25 cellular contexts compared by ENCODE assay signal in the genomic region with DNA sequence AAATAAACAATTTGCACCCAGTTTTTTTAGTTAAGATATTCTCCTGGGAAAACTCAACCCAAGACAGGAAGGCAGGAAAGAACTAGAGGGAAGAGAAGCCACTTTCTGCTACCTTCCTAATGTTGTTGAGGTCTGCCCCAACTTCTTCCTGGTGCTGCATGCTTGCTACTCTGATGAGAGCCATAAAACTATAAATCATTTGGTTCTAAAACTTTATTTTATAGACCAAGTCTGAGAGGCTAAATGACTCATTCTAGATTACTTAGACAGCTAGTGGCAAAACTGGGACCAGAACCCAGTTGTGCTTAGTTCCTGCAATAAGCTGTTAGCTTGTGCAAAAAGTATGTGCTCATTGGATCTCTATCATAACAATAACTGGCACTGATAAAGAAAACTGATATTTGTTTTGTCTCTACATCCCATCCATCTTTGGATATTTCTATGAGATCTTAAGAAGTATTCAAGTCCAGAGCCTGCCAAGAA.
DNase-seq lines count a peak whose midpoint lies in the region; FAIRE-seq and TF ChIP-seq lines count a peak whose summit lies in the region.
"Had no signal": no experiment of that assay in that cellular context is flagged by ENCODE, and none has a peak within 500 bp of the region (broad histone marks: within the 10 kb centered on the region; RNA-seq: fewer than 3 reads in every experiment).

No MANE protein-coding gene starts in this region.

- FAIRE-seq in small intestine (lab: Jason Lieb, UNC) = no peak
- FAIRE-seq: A204.1, G401.6, GM12878, GM19239, HTR-8/SVneo, K562 had no signal

- H3K9me3 ChIP-seq in GM23248 (ENCODE audit: low read depth) = no peaks in the 10 kb centered on the region
- no peaks in the 10 kb centered on the region for H3K9me3 ChIP-seq in small intestine (ENCODE audit: control insufficient read depth, low read depth)
- H3K9me3 ChIP-seq in adrenal gland (replicated peaks in 1 of 3) = no peaks in the 10 kb centered on the region

- H3K4me3 ChIP-seq in GM23248 = no peak overlapping the region
- H3K4me3 ChIP-seq in fibroblast of the aortic adventitia (ENCODE audit: low read depth, low read length) = no peak overlapping the region
- H3K4me3 ChIP-seq in small intestine (ENCODE audit: low read depth in 1 of 2, low read length in 2 of 2) = no peak overlapping the region
- no peak overlapping the region for H3K4me3 ChIP-seq in adrenal gland
- H3K4me3 ChIP-seq: BLaER1 treated with 17β-estradiol and CSF1 and Interleukin-3, amounts not matched to agents 10 nM and 100 nM; GM12878; GM23338; K562 had no signal

- no peaks in the 10 kb centered on the region for H3K36me3 ChIP-seq in GM23248 (ENCODE audit: low read depth)
- H3K36me3 ChIP-seq in small intestine (ENCODE audit: control insufficient read depth in 2 of 2, insufficient read depth in 2 of 2, low read length in 2 of 2) = no peaks in the 10 kb centered on the region
- no peaks in the 10 kb centered on the region for H3K36me3 ChIP-seq in adrenal gland (replicated peaks in 1 of 2)
- H3K36me3 ChIP-seq: BLaER1 treated with 17β-estradiol and CSF1 and Interleukin-3, amounts not matched to agents 10 nM and 100 nM had no signal

- no peak overlapping the region for H3K9ac ChIP-seq in GM23248
- H3K9ac ChIP-seq: BLaER1 treated with 17β-estradiol and CSF1 and Interleukin-3, amounts not matched to agents 10 nM and 100 nM had no signal

- H3K27me3 ChIP-seq in GM23248 (replicated peaks; ENCODE audit: insufficient read depth) = no peaks in the 10 kb centered on the region
- no peaks in the 10 kb centered on the region for H3K27me3 ChIP-seq in small intestine (ENCODE audit: control insufficient read depth in 2 of 2, insufficient read depth in 2 of 2, low read length in 2 of 2)
- H3K27me3 ChIP-seq in adrenal gland = no peaks in the 10 kb centered on the region
- H3K27me3 ChIP-seq: BLaER1 treated with 17β-estradiol and CSF1 and Interleukin-3, amounts not matched to agents 10 nM and 100 nM had no signal

- intact Hi-C loops in adrenal gland (cut with DNase I) = no loop called here

- H3K27ac ChIP-seq in GM23248 = no peak overlapping the region
- no peak overlapping the region for H3K27ac ChIP-seq in small intestine (ENCODE audit: low read depth in 1 of 2, low read length in 1 of 2)
- H3K27ac ChIP-seq in adrenal gland = no peak overlapping the region
- H3K27ac ChIP-seq in substantia nigra (ENCODE audit: low read depth, low read length, poor library complexity, severe bottlenecking) = no peak overlapping the region
- H3K27ac ChIP-seq: BLaER1 treated with 17β-estradiol and CSF1 and Interleukin-3, amounts not matched to agents 10 nM and 100 nM had no signal

- no peaks in the 10 kb centered on the region for H4K20me1 ChIP-seq in GM23248 (ENCODE audit: insufficient read depth)
- H4K20me1 ChIP-seq: BLaER1 treated with 17β-estradiol and CSF1 and Interleukin-3, amounts not matched to agents 10 nM and 100 nM had no signal

- no peak overlapping the region for H3K4me2 ChIP-seq in GM23248 (ENCODE audit: unreplicated experiment)
- H3K4me2 ChIP-seq: BLaER1 treated with 17β-estradiol and CSF1 and Interleukin-3, amounts not matched to agents 10 nM and 100 nM; GM23338 had no signal

- in situ Hi-C loops in GM23248 (cut with MboI) = no loop called here

- no peaks in the 10 kb centered on the region for H3K79me2 ChIP-seq in GM23248 (ENCODE audit: insufficient read depth)

- TF ChIP-seq CTCF in fibroblast of the aortic adventitia (IDR thresholded peaks at IDR 0.05; ENCODE audit: insufficient read depth, low read length) = no peak
- TF ChIP-seq CTCF in adrenal gland (IDR thresholded peaks at IDR 0.05) = no peak

- no peak overlapping the region for H2AFZ ChIP-seq in GM23248
- H2AFZ ChIP-seq: GM23338 had no signal

- no peak for TF ChIP-seq POLR2A in adrenal gland (IDR thresholded peaks at IDR 0.05)

- no peaks in the 10 kb centered on the region for H3F3A ChIP-seq in GM23248 (ENCODE audit: insufficient read depth)

- no peaks in the 10 kb centered on the region for H3K9me2 ChIP-seq in GM23248 (ENCODE audit: insufficient read depth)

- DNase-seq in EH (ENCODE audit: low read depth) (peak; percentile 44), GM23248 (peak; percentile 43), fibroblast of the aortic adventitia (ENCODE audit: low read depth) (peak; percentile 48), small intestine (peak; percentile 16), adrenal gland (no peak), substantia nigra (lab: John Stamatoyannopoulos, UW) (no peak)
- no peak for DNase-seq in stimulated activated CD4-positive, alpha-beta T cell treated with anti-CD3 and anti-CD28 coated beads, Interleukin-15, amount 100 ng/mL, for 24 hours
- DNase-seq in central memory CD4-positive, alpha-beta T cell = no peak
- DNase-seq: ACHN; Calu3; CD8-positive, alpha-beta T cell; DMS 273 treated with DMSO at 0.1 percent for 48 hours; DMS53; DND-41; H7; HFFc6; IMR-90 had no signal

- H3K4me1 ChIP-seq in GM23248 (ENCODE audit: insufficient read depth) = 0 out of 2 replicates have a peak, but pooled peaks cover 4% of the 10 kb centered on the region
- H3K4me1 ChIP-seq in small intestine (ENCODE audit: control insufficient read depth in 2 of 2, insufficient read depth in 1 of 2, low read depth in 1 of 2, low read length in 1 of 2) = no peaks in the 10 kb centered on the region
- no peaks in the 10 kb centered on the region for H3K4me1 ChIP-seq in adrenal gland (replicated peaks in 1 of 2)
- H3K4me1 ChIP-seq: BLaER1 treated with 17β-estradiol and CSF1 and Interleukin-3, amounts not matched to agents 10 nM and 100 nM had no signal

Comparison
In these comparisons a context has a peak if more than half of its experiments do, and no peak if none do; other contexts are left out.
1. DNase-seq: peak in EH (single experiment), GM23248 (single experiment), fibroblast of the aortic adventitia (single experiment) and small intestine (single experiment); none in stimulated activated CD4-positive, alpha-beta T cell treated with anti-CD3 and anti-CD28 coated beads, Interleukin-15, amount 100 ng/mL, for 24 hours (single experiment), adrenal gland (0 of 7), substantia nigra (0 of 49) and central memory CD4-positive, alpha-beta T cell (single experiment).